8 cellular contexts compared by ENCODE assay signal in the genomic region with DNA sequence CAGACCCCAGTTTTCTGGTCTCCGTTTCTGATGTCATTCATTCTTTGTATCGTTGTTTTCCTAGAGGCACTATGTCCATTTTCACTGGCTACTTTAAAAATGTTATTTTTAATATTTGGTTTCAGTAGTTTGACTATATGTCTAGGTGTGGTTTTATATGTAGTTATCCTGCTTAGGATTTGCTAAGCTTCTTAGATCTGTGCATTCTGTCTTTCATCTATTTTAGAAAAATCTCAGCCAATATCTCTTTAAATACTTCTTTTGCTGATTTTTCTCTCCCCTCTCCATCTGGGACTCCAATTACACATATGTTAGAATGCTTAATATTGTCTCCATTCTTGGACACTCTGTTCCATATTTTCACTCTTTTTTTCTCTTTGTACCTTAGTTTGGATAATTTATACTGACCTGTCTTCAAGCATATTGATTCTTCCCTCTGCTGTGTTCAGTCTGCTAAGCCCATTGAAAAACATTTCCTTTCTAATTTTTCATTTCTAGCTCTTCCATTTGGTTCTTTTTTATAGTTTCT.
"Had no signal": no experiment of that assay in that cellular context is flagged by ENCODE, and none has a peak within 500 bp of the region (broad histone marks: within the 10 kb centered on the region; RNA-seq: fewer than 3 reads in every experiment).

No MANE protein-coding gene starts in this region.

- FAIRE-seq: HepG2, HTR-8/SVneo, K562 had no signal

- H3K4me3 ChIP-seq: K562 had no signal

- H3K27ac ChIP-seq: HL-60, KMS-11 had no signal

- DNase-seq: IMR-90, KBM-7, KG1 had no signal

- ATAC-seq: HepG2, K562 had no signal
